Comparison of ENCODE assay signal across 8 cellular contexts in genomic region chr1:156119503-156120209, GRCh38. TPM values are rescaled to one million over a fixed set of nuclear protein-coding genes. Genes with fewer than 3 reads are reported as not detected.
A peak's percentile ranks its signal among the peaks of the same experiment; 100 is the strongest.
DNase-seq lines count a peak whose midpoint lies in the region; ATAC-seq and TF ChIP-seq lines count a peak whose summit lies in the region.

No MANE protein-coding gene starts in this region.

- ATAC-seq in activated T-helper 17 cell treated with anti-CD3 and anti-CD28 coated beads, Interleukin-2, amount 50 U/mL, for 72 hours (replicated peaks) = no peak
- ATAC-seq in HG03520 (IDR thresholded peaks at IDR 0.05; ENCODE audit: unreplicated experiment) (no peak), HG03097 (IDR thresholded peaks at IDR 0.05; ENCODE audit: low FRiP score, unreplicated experiment) (no peak), GM18502 (IDR thresholded peaks at IDR 0.05; ENCODE audit: poor library complexity, unreplicated experiment) (no peak)

- peak overlapping the region; percentile 42 for H3K4me3 ChIP-seq in AG09309 (ENCODE audit: control insufficient read depth, low read depth, low read length)
- no peak overlapping the region for H3K4me3 ChIP-seq in testis

- H3K27me3 ChIP-seq in testis = no peaks in the 10 kb centered on the region

- H3K27ac Mint-ChIP-seq in activated T-helper 17 cell treated with anti-CD3 and anti-CD28 coated beads, Interleukin-2, amount 50 U/mL, for 72 hours = peak overlapping the region; percentile 67

- whole genome bisulfite sequencing in testis, 2 donors = 54 to 56% methylated on average over 3 of the region's 3 CpGs

- peaks cover 40% of the 10 kb centered on the region for H3K4me1 Mint-ChIP-seq in activated T-helper 17 cell treated with anti-CD3 and anti-CD28 coated beads, Interleukin-2, amount 50 U/mL, for 72 hours

- no peaks in the 10 kb centered on the region for H3K27me3 Mint-ChIP-seq in activated T-helper 17 cell treated with anti-CD3 and anti-CD28 coated beads, Interleukin-2, amount 50 U/mL, for 72 hours

- TF ChIP-seq CTCF in AG09309 (IDR thresholded peaks at IDR 0.05; ENCODE audit: control insufficient read depth, insufficient read depth, low read depth, low read length, missing control alignments) (no peak), testis (IDR thresholded peaks at IDR 0.05) (no peak)

- H3K36me3 ChIP-seq in testis (ENCODE audit: low read depth, missing control alignments) = no peaks in the 10 kb centered on the region

- peak overlapping the region; percentile 91 for H3K4me3 Mint-ChIP-seq in activated T-helper 17 cell treated with anti-CD3 and anti-CD28 coated beads, Interleukin-2, amount 50 U/mL, for 72 hours

- no peak for TF ChIP-seq POLR2A in testis (IDR thresholded peaks at IDR 0.05)

- peak overlapping the region in 1 of 2 donors; percentile 98 for H3K27ac ChIP-seq in testis

- H3K9me3 ChIP-seq in testis = no peaks in the 10 kb centered on the region

- H3K4me1 ChIP-seq in testis = peaks cover 84% of the 10 kb centered on the region

- H3K36me3 Mint-ChIP-seq in activated T-helper 17 cell treated with anti-CD3 and anti-CD28 coated beads, Interleukin-2, amount 50 U/mL, for 72 hours (ENCODE audit: low read depth) = peaks cover 97% of the 10 kb centered on the region

- H3K9me3 Mint-ChIP-seq in activated T-helper 17 cell treated with anti-CD3 and anti-CD28 coated beads, Interleukin-2, amount 50 U/mL, for 72 hours = no peaks in the 10 kb centered on the region

- intact Hi-C loops in testis (cut with DNase I; ENCODE audit: low total_unique reads) = no loop called here

- DNase-seq in AG09309 (ENCODE audit: low read depth) (no peak), Kasumi-1 (lab: John Stamatoyannopoulos, UW) (peak; percentile 80 to 82), hepatic stellate cell (ENCODE audit: low spot score) (peak; percentile 78), testis (peak; percentile 52)

RNA-seq across cellular contexts. Expression of gene LMNA, which starts 5.1 kb away (rescaled TPM):
- 100 to 1,000 TPM; 150 to 338 TPM for total RNA-seq in activated T-helper 17 cell treated with anti-CD3 and anti-CD28 coated beads, Interleukin-2, amount 50 U/mL, for 72 hours
- total RNA-seq in testis = 100 to 1,000 TPM; 162 to 219 TPM
- polyA plus RNA-seq in testis (ENCODE audit: insufficient read depth, low read depth, low replicate concordance) = 189 TPM

RNA-seq across cellular contexts. Expression of gene SEMA4A, which starts 33.7 kb away (rescaled TPM):
- total RNA-seq in activated T-helper 17 cell treated with anti-CD3 and anti-CD28 coated beads, Interleukin-2, amount 50 U/mL, for 72 hours = 10 to 100 TPM in 1 of 2 donors, 1 to 10 TPM in 1; 1.8 to 17.6 TPM
- total RNA-seq in testis = 1 to 10 TPM; 4.8 to 8.0 TPM
- polyA plus RNA-seq in testis (ENCODE audit: insufficient read depth, low read depth, low replicate concordance) = 7.7 TPM

RNA-seq across cellular contexts. Expression of gene MEX3A, which starts 37.4 kb away (rescaled TPM):
- under 1 TPM; 0.15 to 0.21 TPM for total RNA-seq in activated T-helper 17 cell treated with anti-CD3 and anti-CD28 coated beads, Interleukin-2, amount 50 U/mL, for 72 hours
- 1 to 10 TPM; 2.4 to 3.0 TPM for total RNA-seq in testis
- 0.87 TPM for polyA plus RNA-seq in testis (ENCODE audit: insufficient read depth, low read depth, low replicate concordance)

RNA-seq across cellular contexts. Expression of gene RAB25, which starts 58.7 kb away (rescaled TPM):
- 1 to 10 TPM in 1 of 2 donors, under 1 TPM in 1; 0.43 to 1.2 TPM for total RNA-seq in activated T-helper 17 cell treated with anti-CD3 and anti-CD28 coated beads, Interleukin-2, amount 50 U/mL, for 72 hours
- 1 to 10 TPM; 1.2 to 2.0 TPM for total RNA-seq in testis
- polyA plus RNA-seq in testis (ENCODE audit: insufficient read depth, low read depth, low replicate concordance) = 2.1 TPM
